In the genomic region with DNA sequence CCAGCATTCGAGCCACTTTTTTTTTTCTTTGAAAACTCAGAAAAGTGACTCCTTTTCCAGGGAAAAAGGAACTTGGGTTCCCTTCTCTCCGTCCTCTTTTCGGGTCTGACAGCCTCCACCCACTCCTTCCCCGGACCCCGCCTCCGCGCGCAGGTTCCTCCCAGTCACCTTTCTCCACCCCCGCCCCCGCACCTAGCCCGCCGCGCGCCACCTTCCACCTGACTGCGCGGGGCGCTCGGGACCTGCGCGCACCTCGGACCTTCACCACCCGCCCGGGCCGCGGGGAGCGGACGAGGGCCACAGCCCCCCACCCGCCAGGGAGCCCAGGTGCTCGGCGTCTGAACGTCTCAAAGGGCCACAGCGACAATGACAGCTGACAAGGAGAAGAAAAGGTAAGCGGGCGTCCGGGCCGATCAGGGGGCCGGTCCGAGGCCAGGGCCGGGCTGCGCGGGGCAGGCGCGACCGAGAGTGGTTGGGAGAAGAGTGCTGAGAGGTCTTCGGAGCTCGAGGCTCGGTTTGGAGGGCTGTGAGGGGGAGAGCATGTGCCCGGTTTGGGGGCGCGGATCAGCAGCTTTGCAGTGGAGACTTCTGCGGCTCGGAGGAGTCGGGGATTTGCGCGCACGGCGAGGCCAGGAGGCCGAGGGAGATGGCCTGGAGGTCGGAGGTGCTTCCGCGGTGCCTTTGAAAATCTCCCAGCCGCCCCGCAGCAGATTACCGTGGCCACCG, we compare ENCODE assay signal across 8 cellular contexts.
DNase-seq lines count a peak whose midpoint lies in the region; ATAC-seq and TF ChIP-seq lines count a peak whose summit lies in the region.

No MANE protein-coding gene starts in this region.

- peaks cover 5% of the 10 kb centered on the region for H3K27me3 ChIP-seq in Loucy (ENCODE audit: insufficient read depth, low read length, poor library complexity, severe bottlenecking)

- no peaks in the 10 kb centered on the region for H3K9me3 ChIP-seq in Loucy (ENCODE audit: insufficient read depth, low read depth, low read length)

- peaks cover 57% of the 10 kb centered on the region for H3K27me3 Mint-ChIP-seq in dendritic cell treated with granulocyte-macrophage colony-stimulating factor and Interleukin-4, amounts not matched to agents 40 ng/mL and 50 ng/mL, for 4 days
- H3K27me3 Mint-ChIP-seq in memory B cell = peaks cover 29% of the 10 kb centered on the region

- peak overlapping the region; percentile 72 for H2AFZ ChIP-seq in Loucy (ENCODE audit: low read length)

- H3K36me3 ChIP-seq in Loucy (ENCODE audit: insufficient read depth, low read length) = no peaks in the 10 kb centered on the region

- peaks cover 22% of the 10 kb centered on the region for H3K36me3 Mint-ChIP-seq in dendritic cell treated with granulocyte-macrophage colony-stimulating factor and Interleukin-4, amounts not matched to agents 40 ng/mL and 50 ng/mL, for 4 days (ENCODE audit: low read depth)
- no peaks in the 10 kb centered on the region for H3K36me3 Mint-ChIP-seq in memory B cell

- H4K20me1 ChIP-seq in Loucy (ENCODE audit: insufficient read depth, low read length, poor library complexity, severe bottlenecking) = peaks cover 9% of the 10 kb centered on the region

- no peaks in the 10 kb centered on the region for H3K9me3 Mint-ChIP-seq in dendritic cell treated with granulocyte-macrophage colony-stimulating factor and Interleukin-4, amounts not matched to agents 40 ng/mL and 50 ng/mL, for 4 days
- H3K9me3 Mint-ChIP-seq in memory B cell = no peaks in the 10 kb centered on the region

- peak overlapping the region; percentile 78 for H3K4me3 ChIP-seq in Loucy (ENCODE audit: low read length, poor library complexity, severe bottlenecking)

- H3K4me3 Mint-ChIP-seq in dendritic cell treated with granulocyte-macrophage colony-stimulating factor and Interleukin-4, amounts not matched to agents 40 ng/mL and 50 ng/mL, for 4 days = peak overlapping the region; percentile 90
- peak overlapping the region; percentile 93 for H3K4me3 Mint-ChIP-seq in memory B cell

- peak overlapping the region; percentile 93 for H3K27ac Mint-ChIP-seq in dendritic cell treated with granulocyte-macrophage colony-stimulating factor and Interleukin-4, amounts not matched to agents 40 ng/mL and 50 ng/mL, for 4 days
- peak overlapping the region; percentile 20 for H3K27ac Mint-ChIP-seq in memory B cell

- H3K4me2 ChIP-seq in Loucy (ENCODE audit: low read depth, low read length, poor library complexity, severe bottlenecking) = peak overlapping the region; percentile 98

- 0 out of 2 replicates have a peak, but pooled peaks cover 2% of the 10 kb centered on the region for H3F3A ChIP-seq in Loucy (ENCODE audit: low read depth)

- H3K4me1 Mint-ChIP-seq in dendritic cell treated with granulocyte-macrophage colony-stimulating factor and Interleukin-4, amounts not matched to agents 40 ng/mL and 50 ng/mL, for 4 days (ENCODE audit: low read depth) = peaks cover 56% of the 10 kb centered on the region
- peaks cover 20% of the 10 kb centered on the region for H3K4me1 Mint-ChIP-seq in memory B cell

- H3K79me2 ChIP-seq in Loucy (ENCODE audit: insufficient read depth, low read length) = peaks cover 50% of the 10 kb centered on the region

- peaks cover 49% of the 10 kb centered on the region for H3K4me1 ChIP-seq in Loucy (ENCODE audit: insufficient read depth, low read length, poor library complexity, severe bottlenecking)

- DNase-seq in D341Med (ENCODE audit: low spot score) (peak; percentile 52), memory B cell (ENCODE audit: low spot score in 2 of 2) (peak; percentile 55 to 56), T1000 (lab: John Stamatoyannopoulos, UW) (no peak)
- DNase-seq in activated CD4-positive, alpha-beta T cell treated with anti-CD3 and anti-CD28 coated beads for 4 hours = peak; percentile 84 to 85
- peak; percentile 58 to 63 for DNase-seq in stimulated activated CD8-positive, alpha-beta memory T cell treated with anti-CD3 and anti-CD28 coated beads, Interleukin-15, amount 100 ng/mL, for 4 hours (ENCODE audit: low read depth in 2 of 2)

- no peak for TF ChIP-seq CTCF in Loucy (conservative IDR thresholded peaks at IDR 0.05; ENCODE audit: low read length)

- peak overlapping the region; percentile 68 for H3K9ac ChIP-seq in Loucy (ENCODE audit: low read depth, low read length, poor library complexity, severe bottlenecking)

- no peaks in the 10 kb centered on the region for H3K9me2 ChIP-seq in Loucy (replicated peaks; ENCODE audit: low read depth, low read length)

- ATAC-seq in GM21529 (IDR thresholded peaks at IDR 0.05; ENCODE audit: unreplicated experiment) (peak; percentile 32), memory B cell (ENCODE audit: low read depth) (peak; percentile 70)

- intact Hi-C loops in dendritic cell treated with granulocyte-macrophage colony-stimulating factor and Interleukin-4, amounts not matched to agents 40 ng/mL and 50 ng/mL, for 4 days (cut with micrococcal nuclease) = loop anchor here (5.0 kb wide), 2 partner anchors 70 to 235 kb away; no protein-coding TSS in a partner anchor
